In genomic region chr9:118483677-118484076, GRCh38 we compare ENCODE assay signal across 34 cellular contexts.
"Had no signal": no experiment of that assay in that cellular context is flagged by ENCODE, and none has a peak within 500 bp of the region (broad histone marks: within the 10 kb centered on the region; RNA-seq: fewer than 3 reads in every experiment).

No MANE protein-coding gene starts in this region.

- H3K4me2 ChIP-seq: KMS-11 had no signal

- H3K27ac ChIP-seq: KMS-11 had no signal

- H3K36me3 ChIP-seq: MG63 had no signal

- H3K9ac ChIP-seq: KMS-11 had no signal

- H3K4me3 ChIP-seq: MG63 had no signal

- H3K27me3 ChIP-seq: MG63 had no signal

- H3K9me3 ChIP-seq: MG63 had no signal

- DNase-seq: Karpas-422, Kasumi-1, MG63, MM.1S, MV-4-11, NCI-H1048, NCI-H1092, NCI-H1092 treated with DMSO at 0.1 percent for 48 hours, NCI-H1105, NCI-H1105 treated with DMSO at 0.1 percent for 48 hours, NCI-H1417, NCI-H1417 treated with DMSO at 0.1 percent for 48 hours, NCI-H1436, NCI-H1436 treated with DMSO at 0.1 percent for 48 hours, NCI-H146, NCI-H1694, NCI-H1694 treated with DMSO at 0.1 percent for 48 hours, NCI-H187, NCI-H187 treated with DMSO at 0.1 percent for 48 hours, NCI-H1930, NCI-H2029, NCI-H2029 treated with DMSO at 0.1 percent for 48 hours, NCI-H2081, NCI-H2081 treated with DMSO at 0.1 percent for 48 hours, NCI-H2107, NCI-H2171, NCI-H2171 treated with DMSO at 0.1 percent for 48 hours, NCI-H2227 treated with DMSO at 0.1 percent for 48 hours, NCI-H226, NCI-H345, NCI-H446, NCI-H446 treated with DMSO at 0.1 percent for 48 hours, NCI-H510A had no signal
